1 cellular context compared by ENCODE assay signal in genomic region chr14:32074887-32075572, GRCh38.
TF ChIP-seq lines count a peak whose summit lies in the region.

No MANE protein-coding gene starts in this region.

TF ChIP-seq in IMR-90, 13 proteins besides CTCF, POLR2A, EP300 and RAD21 (continued from another document):
- TF ChIP-seq BHLHE40 (IDR thresholded peaks at IDR 0.05; ENCODE audit: low read depth, low read length), result no peak
- TF ChIP-seq SMC3 (IDR thresholded peaks at IDR 0.05; ENCODE audit: low read depth, low read length), result no peak
- no peak for TF ChIP-seq CEBPB (IDR thresholded peaks at IDR 0.05; ENCODE audit: low read depth, low read length)
- no peak for TF ChIP-seq NFE2L2 (IDR thresholded peaks at IDR 0.05; ENCODE audit: low read depth, low read length)
- no peak for TF ChIP-seq MXI1 (IDR thresholded peaks at IDR 0.05; ENCODE audit: borderline replicate concordance, low read depth, low read length)
- no peak for TF ChIP-seq ELK1 (IDR thresholded peaks at IDR 0.05; ENCODE audit: borderline replicate concordance, low read depth, low read length)
- TF ChIP-seq RCOR1 (IDR thresholded peaks at IDR 0.05; ENCODE audit: insufficient replicate concordance, low read length), result no peak
- TF ChIP-seq FOS (IDR thresholded peaks at IDR 0.05; ENCODE audit: low read depth, low read length), result no peak
- no peak for TF ChIP-seq CHD1 (IDR thresholded peaks at IDR 0.05; ENCODE audit: low read depth, low read length)
- no peak for TF ChIP-seq RFX5 (IDR thresholded peaks at IDR 0.05; ENCODE audit: low read depth, low read length)
- TF ChIP-seq MAZ (IDR thresholded peaks at IDR 0.05; ENCODE audit: borderline replicate concordance, low read depth, low read length), result no peak
